Comparison of ENCODE assay signal across 11 cellular contexts in genomic region chr16:1545044-1545736, GRCh38. TPM values are rescaled to one million over a fixed set of nuclear protein-coding genes. Genes with fewer than 3 reads are reported as not detected.
A peak's percentile ranks its signal among the peaks of the same experiment; 100 is the strongest.
DNase-seq lines count a peak whose midpoint lies in the region; ATAC-seq and TF ChIP-seq lines count a peak whose summit lies in the region.
"Had no signal": no experiment of that assay in that cellular context is flagged by ENCODE, and none has a peak within 500 bp of the region (broad histone marks: within the 10 kb centered on the region; RNA-seq: fewer than 3 reads in every experiment).

No MANE protein-coding gene starts in this region.

- ATAC-seq in stimulated activated effector memory CD8-positive, alpha-beta T cell treated with anti-CD3 and anti-CD28 coated beads, Interleukin-12 subunit alpha, Interleukin-12 subunit beta, amount 100 ng/mL, for 72 hours = no peak

- no peak for TF ChIP-seq CTCF in adrenal gland (IDR thresholded peaks at IDR 0.05)
- no peak for TF ChIP-seq CTCF in GM10248 (IDR thresholded peaks at IDR 0.05; ENCODE audit: control extremely low read depth, extremely low read depth, low read depth, missing control alignments)
- no peak for TF ChIP-seq CTCF in MCF 10A (IDR thresholded peaks at IDR 0.05; ENCODE audit: unreplicated experiment)

- in situ Hi-C loops in KBM-7 (cut with MboI; ENCODE audit: low pct_unique_long_range_greater_than_20kb, low sequenced_read_pairs) = no loop called here

- H3K9me3 ChIP-seq in adrenal gland (replicated peaks in 1 of 3) = no peaks in the 10 kb centered on the region

- DNase-seq in KBM-7 (peak; percentile 52), adrenal gland (peak in 3 of 7 donors; percentile 47 to 80 (median 60)), inferior parietal cortex (ENCODE audit: extremely low spot score) (peak; percentile 2), GM10248 (ENCODE audit: extremely low spot score) (no peak), RKO (ENCODE audit: low spot score) (no peak), iPS-NIHi7 (ENCODE audit: extremely low spot score) (no peak), MCF 10A (ENCODE audit: unreplicated experiment) (no peak)
- no peak for DNase-seq in stimulated activated effector memory CD8-positive, alpha-beta T cell treated with anti-CD3 and anti-CD28 coated beads, Interleukin-12 subunit alpha, Interleukin-12 subunit beta, amount 100 ng/mL, for 72 hours (ENCODE audit: low spot score in 2 of 2)
- DNase-seq: SHP77 had no signal

- peak overlapping the region in 3 of 5 donors; percentile 57 to 89 (median 75) for H3K27ac ChIP-seq in adrenal gland

- POLR2A ChIA-PET in GM10248 (lab: Yijun Ruan, JAX) (no interaction called here), MCF 10A (lab: Yijun Ruan, JAX) (no interaction called here)

- CTCF ChIA-PET in GM10248 (lab: Yijun Ruan, JAX) (no interaction called here), MCF 10A (lab: Yijun Ruan, JAX) (no interaction called here)

- peak overlapping the region; percentile 92 for H3K27ac Mint-ChIP-seq in stimulated activated effector memory CD8-positive, alpha-beta T cell treated with anti-CD3 and anti-CD28 coated beads, Interleukin-12 subunit alpha, Interleukin-12 subunit beta, amount 100 ng/mL, for 72 hours
- no peak overlapping the region for H3K27ac Mint-ChIP-seq in MCF 10A (ENCODE audit: low read depth, unreplicated experiment)

- peaks cover 15 to 85% of the 10 kb centered on the region in 2 donors for H3K4me1 ChIP-seq in adrenal gland (replicated peaks in 1 of 2)

- H3K9me3 Mint-ChIP-seq in stimulated activated effector memory CD8-positive, alpha-beta T cell treated with anti-CD3 and anti-CD28 coated beads, Interleukin-12 subunit alpha, Interleukin-12 subunit beta, amount 100 ng/mL, for 72 hours = no peaks in the 10 kb centered on the region
- H3K9me3 Mint-ChIP-seq in MCF 10A (ENCODE audit: unreplicated experiment) = no peaks in the 10 kb centered on the region

- TF ChIP-seq POLR2A in adrenal gland (IDR thresholded peaks at IDR 0.05) = peak in 1 of 2 donors; percentile 19

- peaks cover 26% of the 10 kb centered on the region for H3K36me3 Mint-ChIP-seq in stimulated activated effector memory CD8-positive, alpha-beta T cell treated with anti-CD3 and anti-CD28 coated beads, Interleukin-12 subunit alpha, Interleukin-12 subunit beta, amount 100 ng/mL, for 72 hours
- H3K36me3 Mint-ChIP-seq in MCF 10A (ENCODE audit: insufficient read depth, unreplicated experiment) = peaks cover 13% of the 10 kb centered on the region

- intact Hi-C loops in adrenal gland (cut with DNase I) = no loop called here
- intact Hi-C loops in MCF 10A (cut with micrococcal nuclease) = no loop called here

- no peak overlapping the region for H3K4me3 ChIP-seq in adrenal gland

- peaks cover 0 to 33% of the 10 kb centered on the region in 2 donors for H3K36me3 ChIP-seq in adrenal gland (replicated peaks in 1 of 2)

- no peaks in the 10 kb centered on the region for H3K27me3 Mint-ChIP-seq in MCF 10A (ENCODE audit: insufficient read depth, unreplicated experiment)

- H3K27me3 ChIP-seq in adrenal gland = no peaks in the 10 kb centered on the region

- BruUV-seq in MCF 10A (replicated peaks; lab: Mats Ljungman, UMichigan) = no TSS peak

- H3K4me1 Mint-ChIP-seq in stimulated activated effector memory CD8-positive, alpha-beta T cell treated with anti-CD3 and anti-CD28 coated beads, Interleukin-12 subunit alpha, Interleukin-12 subunit beta, amount 100 ng/mL, for 72 hours = peaks cover 30% of the 10 kb centered on the region
- peaks cover 8% of the 10 kb centered on the region for H3K4me1 Mint-ChIP-seq in MCF 10A (ENCODE audit: insufficient read depth, unreplicated experiment)

- WGBS in adrenal gland, 4 donors = 37 to 61% (median 54%) methylated on average over 13 to 19 of the region's 19 CpGs

- no peak overlapping the region for H3K4me3 Mint-ChIP-seq in stimulated activated effector memory CD8-positive, alpha-beta T cell treated with anti-CD3 and anti-CD28 coated beads, Interleukin-12 subunit alpha, Interleukin-12 subunit beta, amount 100 ng/mL, for 72 hours
- H3K4me3 Mint-ChIP-seq in MCF 10A (ENCODE audit: unreplicated experiment) = no peak overlapping the region

RNA-seq across cellular contexts. Expression of gene TMEM204, which starts 11.7 kb away (rescaled TPM):
- total RNA-seq in adrenal gland = 10 to 100 TPM; 20.1 to 77.2 (median 31.3) TPM
- 10 to 100 TPM in 2 of 3 donors, 1 to 10 TPM in 1; 7.4 to 30.7 (median 26.6) TPM for polyA plus RNA-seq in adrenal gland
- total RNA-seq in MCF 10A (2022) = not detected in 2 replicates

RNA-seq across cellular contexts. Expression of gene TELO2, which starts 52.0 kb away (rescaled TPM):
- total RNA-seq in adrenal gland (10 to 100 TPM; 17.0 to 53.7 (median 23.7) TPM), MCF 10A (2022) (27.7 and 31.3 TPM in 2 replicates)
- 100 to 1,000 TPM in 1 of 3 donors, 10 to 100 TPM in 1, 1 to 10 TPM in 1; 1.3 to 173 (median 96.0) TPM for polyA plus RNA-seq in adrenal gland

RNA-seq across cellular contexts. Expression of gene PTX4, which starts 56.4 kb away (rescaled TPM):
- total RNA-seq in adrenal gland (1 to 10 TPM in 2 of 8 donors, under 1 TPM in 4, not detected in 2; 0.39 to 1.4 (median 0.61) TPM), MCF 10A (2022) (not detected in 2 replicates)
- polyA plus RNA-seq in adrenal gland = under 1 TPM in 2 of 3 donors, not detected in 1; 0.16 to 0.17 TPM
- total RNA-seq: frontal cortex, temporal lobe had no signal

Comparison
In these comparisons a context has a peak if more than half of its experiments do, and no peak if none do; other contexts are left out.
1. DNase-seq: peak in KBM-7 (single experiment) and inferior parietal cortex (single experiment); none in stimulated activated effector memory CD8-positive, alpha-beta T cell treated with anti-CD3 and anti-CD28 coated beads, Interleukin-12 subunit alpha, Interleukin-12 subunit beta, amount 100 ng/mL, for 72 hours (0 of 2), GM10248 (single experiment), RKO (single experiment), iPS-NIHi7 (single experiment) and MCF 10A (single experiment).
2. RNA of gene TMEM204, which starts 11.7 kb away (total RNA-seq): 20.1 to 77.2 TPM in adrenal gland; not detected in MCF 10A; every median in the first group is over 10 times any median in the second.